In the genomic region with DNA sequence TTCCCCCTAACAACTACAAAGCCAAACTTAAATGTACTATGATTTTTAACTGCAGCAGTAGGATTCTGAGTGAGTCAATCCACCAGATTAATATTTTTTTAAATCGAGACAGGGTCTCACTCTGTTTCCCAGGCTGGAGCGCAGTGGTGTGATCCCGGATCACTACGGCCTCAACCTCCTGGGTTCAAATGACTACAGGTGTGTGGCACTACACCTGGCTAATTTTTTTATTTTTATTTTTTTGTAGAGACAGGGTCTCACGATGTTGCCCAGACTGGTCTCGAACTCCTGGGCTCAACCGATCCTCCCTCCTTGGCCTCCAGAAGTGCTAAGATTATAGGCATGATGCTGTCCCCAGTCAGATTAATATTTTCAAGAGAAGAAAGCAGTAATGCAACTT, we compare ENCODE assay signal across 16 cellular contexts.
DNase-seq lines count a peak whose midpoint lies in the region; ATAC-seq and TF ChIP-seq lines count a peak whose summit lies in the region.
"Had no signal": no experiment of that assay in that cellular context is flagged by ENCODE, and none has a peak within 500 bp of the region (broad histone marks: within the 10 kb centered on the region; RNA-seq: fewer than 3 reads in every experiment).

No MANE protein-coding gene starts in this region.

- H3K4me1 ChIP-seq in right atrium auricular region (peaks cover 0 to 73% of the 10 kb centered on the region in 2 donors), esophagus squamous epithelium (peaks cover 26 to 61% (median 43%) of the 10 kb centered on the region in 3 donors), gastrocnemius medialis (peaks cover 78 to 86% of the 10 kb centered on the region in 2 donors), Karpas-422 (ENCODE audit: low read length) (peaks cover 19% of the 10 kb centered on the region)

- H3K9me3 ChIP-seq in right atrium auricular region (no peaks in the 10 kb centered on the region), esophagus squamous epithelium (no peaks in the 10 kb centered on the region), gastrocnemius medialis (no peaks in the 10 kb centered on the region), Karpas-422 (ENCODE audit: low read length) (no peaks in the 10 kb centered on the region)

- ATAC-seq in Right ventricle myocardium inferior (no peak), gastrocnemius medialis (no peak)
- ATAC-seq: K562, PC-3 had no signal

- H3K9ac ChIP-seq in Karpas-422 (ENCODE audit: low read length): no peak overlapping the region
- H3K9ac ChIP-seq: GM23248 had no signal

- 93 to 95% methylated on average over 7 of the region's 7 CpGs for WGBS in esophagus squamous epithelium, 2 donors

- H3K36me3 ChIP-seq in right atrium auricular region (peaks cover 57% of the 10 kb centered on the region), esophagus squamous epithelium (peaks cover 0 to 71% (median 10%) of the 10 kb centered on the region in 3 donors), gastrocnemius medialis (peaks cover 0 to 26% of the 10 kb centered on the region in 2 donors), Karpas-422 (ENCODE audit: insufficient read depth, low read length) (peaks cover 72% of the 10 kb centered on the region)

- TF ChIP-seq POLR2A in esophagus squamous epithelium (IDR thresholded peaks at IDR 0.05) (no peak), gastrocnemius medialis (IDR thresholded peaks at IDR 0.05) (no peak)

- no peak overlapping the region for H2AFZ ChIP-seq in Karpas-422 (ENCODE audit: low read length)
- H2AFZ ChIP-seq: GM23248 had no signal

- intact Hi-C loops in Right ventricle myocardium inferior (cut with DNase I): loop anchor here (5.0 kb wide), 1 partner anchor 34 kb away; no protein-coding TSS in a partner anchor
- intact Hi-C loops in esophagus squamous epithelium (cut with DNase I): no loop called here
- intact Hi-C loops in gastrocnemius medialis (cut with DNase I; ENCODE audit: low total_unique reads): no loop called here

- DNase-seq in right atrium auricular region (ENCODE audit: low spot score) (no peak), Right ventricle myocardium inferior (ENCODE audit: missing footprints) (no peak), esophagus squamous epithelium (lab: John Stamatoyannopoulos, UW) (no peak), gastrocnemius medialis (no peak), HuH-7.5 (ENCODE audit: low spot score) (no peak), NCI-H2171 (lab: John Stamatoyannopoulos, UW) (no peak), Karpas-422 (no peak), NCI-H510A (lab: John Stamatoyannopoulos, UW) (no peak)
- DNase-seq: DND-41, GDM1, GM23248, NCI-H1048, NCI-H226, NCI-H69, PC-3 had no signal

- H3K4me3 ChIP-seq in right atrium auricular region (no peak overlapping the region), esophagus squamous epithelium (no peak overlapping the region), gastrocnemius medialis (no peak overlapping the region), Karpas-422 (ENCODE audit: low read length) (no peak overlapping the region)
- H3K4me3 ChIP-seq: GM23248, K562 had no signal

- TF ChIP-seq CTCF in right atrium auricular region (IDR thresholded peaks at IDR 0.05) (no peak), esophagus squamous epithelium (IDR thresholded peaks at IDR 0.05) (no peak), gastrocnemius medialis (IDR thresholded peaks at IDR 0.05 in 4 of 5, conservative IDR thresholded peaks at IDR 0.05 in 1 of 5) (no peak)

- H3K79me2 ChIP-seq in Karpas-422 (ENCODE audit: low read length): peaks cover 96% of the 10 kb centered on the region

- H3K4me2 ChIP-seq in Karpas-422 (ENCODE audit: low read depth, low read length, poor library complexity, severe bottlenecking): no peak overlapping the region

- H3K27me3 ChIP-seq in right atrium auricular region (no peaks in the 10 kb centered on the region), esophagus squamous epithelium (no peaks in the 10 kb centered on the region), gastrocnemius medialis (no peaks in the 10 kb centered on the region), Karpas-422 (ENCODE audit: low read length) (no peaks in the 10 kb centered on the region)

- H3K27ac ChIP-seq in right atrium auricular region (peak overlapping the region; percentile 77 to 98), esophagus squamous epithelium (peak overlapping the region in 3 of 4 donors; percentile 79 to 84 (median 80)), gastrocnemius medialis (peak overlapping the region; percentile 75 to 98 (median 92)), Karpas-422 (ENCODE audit: low read length) (no peak overlapping the region)

- H4K20me1 ChIP-seq in Karpas-422 (ENCODE audit: insufficient read depth, low read depth, low read length): peaks cover 68% of the 10 kb centered on the region

- in situ Hi-C loops in gastrocnemius medialis (cut with MboI; ENCODE audit: low sequenced_read_pairs in 4 of 4): no loop called here

- H3K9me2 ChIP-seq in Karpas-422 (replicated peaks; ENCODE audit: insufficient read depth, low read length): no peaks in the 10 kb centered on the region
